8 cellular contexts compared by ENCODE assay signal in genomic region chr7:105013283-105013817, GRCh38. TPM values are rescaled to one million over a fixed set of nuclear protein-coding genes. Genes with fewer than 3 reads are reported as not detected.
DNase-seq lines count a peak whose midpoint lies in the region; ATAC-seq and TF ChIP-seq lines count a peak whose summit lies in the region.

No MANE protein-coding gene starts in this region.

- H3K4me1 Mint-ChIP-seq in stimulated activated naive CD8-positive, alpha-beta T cell treated with anti-CD3 and anti-CD28 coated beads, Interleukin-15, amount 100 ng/mL, for 72 hours = peaks cover 46% of the 10 kb centered on the region

- H3K9me3 Mint-ChIP-seq in stimulated activated naive CD8-positive, alpha-beta T cell treated with anti-CD3 and anti-CD28 coated beads, Interleukin-15, amount 100 ng/mL, for 72 hours = no peaks in the 10 kb centered on the region

- H4K20me1 ChIP-seq in neural cell (ENCODE audit: insufficient read depth) = peaks cover 47% of the 10 kb centered on the region

- H3K4me3 ChIP-seq in neural cell (ENCODE audit: low read length) = peak overlapping the region; percentile 86

- TF ChIP-seq CTCF in neural cell (IDR thresholded peaks at IDR 0.05; ENCODE audit: poor library complexity, severe bottlenecking) = peak; percentile 69

- H3K27me3 ChIP-seq in neural cell (ENCODE audit: insufficient read depth, low read depth, low read length) = no peaks in the 10 kb centered on the region

- peak; percentile 99 for DNase-seq in Daoy (ENCODE audit: low read depth)
- peak; percentile 68 to 77 for DNase-seq in Kasumi-1 (lab: John Stamatoyannopoulos, UW)
- peak; percentile 98 for DNase-seq in RPMI8226
- DNase-seq in activated effector memory CD4-positive, alpha-beta T cell treated with anti-CD3 and anti-CD28 coated beads, Interleukin-2, amount 50 U/mL, for 16 hours = peak; percentile 98
- DNase-seq in fibroblast of the conjunctiva (ENCODE audit: low read depth) = peak; percentile 92
- peak; percentile 95 to 97 for DNase-seq in stimulated activated naive CD8-positive, alpha-beta T cell treated with anti-CD3 and anti-CD28 coated beads, Interleukin-15, amount 100 ng/mL, for 72 hours

- H3K36me3 ChIP-seq in neural cell (ENCODE audit: insufficient read depth, low read length) = peaks cover 6% of the 10 kb centered on the region

- no peaks in the 10 kb centered on the region for H3K27me3 Mint-ChIP-seq in stimulated activated naive CD8-positive, alpha-beta T cell treated with anti-CD3 and anti-CD28 coated beads, Interleukin-15, amount 100 ng/mL, for 72 hours

- H3F3A ChIP-seq in neural cell (ENCODE audit: insufficient read depth, low read length, poor library complexity, severe bottlenecking) = no peaks in the 10 kb centered on the region

- H3K27ac ChIP-seq in neural cell (ENCODE audit: low read length) = peak overlapping the region; percentile 100

- H3K9me2 ChIP-seq in neural cell (ENCODE audit: insufficient read depth, low read length) = no peaks in the 10 kb centered on the region

- H3K9ac ChIP-seq in neural cell (ENCODE audit: low read length) = peak overlapping the region; percentile 100

- peak overlapping the region; percentile 91 for H2AFZ ChIP-seq in neural cell (ENCODE audit: low read depth, low read length)

- peak overlapping the region; percentile 93 to 97 for H3K4me3 Mint-ChIP-seq in stimulated activated naive CD8-positive, alpha-beta T cell treated with anti-CD3 and anti-CD28 coated beads, Interleukin-15, amount 100 ng/mL, for 72 hours

- H3K27ac Mint-ChIP-seq in stimulated activated naive CD8-positive, alpha-beta T cell treated with anti-CD3 and anti-CD28 coated beads, Interleukin-15, amount 100 ng/mL, for 72 hours = peak overlapping the region; percentile 99 to 100

- TF ChIP-seq EP300 in neural cell (conservative IDR thresholded peaks at IDR 0.05; ENCODE audit: poor library complexity, severe bottlenecking) = no peak

- no peak overlapping the region for H3K4me2 ChIP-seq in neural cell (ENCODE audit: low read length)

- peak; percentile 27 for ATAC-seq in GM21786 (IDR thresholded peaks at IDR 0.05; ENCODE audit: unreplicated experiment)
- ATAC-seq in stimulated activated naive CD8-positive, alpha-beta T cell treated with anti-CD3 and anti-CD28 coated beads, Interleukin-15, amount 100 ng/mL, for 72 hours = peak; percentile 73

- no peak for TF ChIP-seq RAD21 in neural cell (conservative IDR thresholded peaks at IDR 0.05)

- H3K9me3 ChIP-seq in neural cell (ENCODE audit: low read length) = no peaks in the 10 kb centered on the region

- peaks cover 87% of the 10 kb centered on the region for H3K79me2 ChIP-seq in neural cell (replicated peaks; ENCODE audit: insufficient read depth, low read length)

TF ChIP-seq in neural cell, 6 proteins besides CTCF, POLR2A, EP300 and RAD21:
- TF ChIP-seq TAF1 (IDR thresholded peaks at IDR 0.05; ENCODE audit: low read depth) (no peak), SMC3 (conservative IDR thresholded peaks at IDR 0.05; ENCODE audit: poor library complexity) (peak; percentile 22), POLR2AphosphoS5 (IDR thresholded peaks at IDR 0.05) (peak; percentile 96), REST (IDR thresholded peaks at IDR 0.05; ENCODE audit: borderline replicate concordance) (no peak), MXI1 (conservative IDR thresholded peaks at IDR 0.05; ENCODE audit: poor library complexity, severe bottlenecking) (peak; percentile 30)

RNA-seq across cellular contexts. Expression of gene KMT2E, which starts 0.7 kb away (rescaled TPM):
- 36.7 and 66.7 TPM in 2 replicates for total RNA-seq in Daoy (2014; rRNA removed; shearing (Covaris generic))
- 78.4 and 91.8 TPM in 2 replicates for polyA plus RNA-seq in neural cell
- polyA minus RNA-seq in neural cell = 367 and 473 TPM in 2 replicates

Comparison
In these comparisons a context has a peak if more than half of its experiments do, and no peak if none do; other contexts are left out.
1. Peak in every context shown above with its lines: DNase-seq, ATAC-seq, H3K4me3 ChIP-seq and H3K27ac ChIP-seq.